Comparison of ENCODE assay signal across 7 cellular contexts in the genomic region with DNA sequence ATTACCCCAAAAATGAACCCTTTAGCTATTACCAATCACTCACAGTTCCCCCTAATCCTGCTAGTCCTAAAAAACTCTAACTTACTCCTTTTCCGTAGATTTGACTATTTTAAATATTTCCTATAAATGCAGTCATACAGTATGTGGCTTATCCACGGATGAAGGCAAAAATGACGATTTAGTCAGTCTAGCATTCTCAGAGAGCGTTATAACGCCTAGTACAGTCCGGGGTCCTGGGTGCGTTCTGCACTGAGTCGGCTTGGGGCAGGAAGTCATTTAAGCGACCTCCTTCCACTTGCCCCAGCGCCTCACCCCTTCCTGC. TPM values are rescaled to one million over a fixed set of nuclear protein-coding genes. Genes with fewer than 3 reads are reported as not detected.
DNase-seq lines count a peak whose midpoint lies in the region; ATAC-seq and TF ChIP-seq lines count a peak whose summit lies in the region.

No MANE protein-coding gene starts in this region.

- intact Hi-C loops in colonic mucosa (cut with DNase I): no loop called here

- TF ChIP-seq POLR2A in GM19099 (IDR thresholded peaks at IDR 0.05; ENCODE audit: extremely low read depth, insufficient read length, low read depth): peak; percentile 61

- H3K9ac ChIP-seq in colonic mucosa (ENCODE audit: low read depth in 2 of 2, low read length in 2 of 2): peak overlapping the region; percentile 61 to 94

- H3K27me3 ChIP-seq in colonic mucosa: no peaks in the 10 kb centered on the region
- no peaks in the 10 kb centered on the region for H3K27me3 ChIP-seq in neuron (ENCODE audit: insufficient read depth, low read length)

- H3K4me1 ChIP-seq in colonic mucosa (no peaks in the 10 kb centered on the region), neuron (ENCODE audit: insufficient read depth, low read length) (peaks cover 6% of the 10 kb centered on the region)

- peak overlapping the region; percentile 56 for H2AFZ ChIP-seq in neuron (ENCODE audit: low read depth, low read length)

- peak; percentile 12 for DNase-seq in HT-29 (ENCODE audit: low spot score)
- DNase-seq in colonic mucosa: no peak
- no peak for DNase-seq in RPMI8226

- H3K9me3 ChIP-seq in colonic mucosa (no peaks in the 10 kb centered on the region), neuron (ENCODE audit: low read length) (peaks cover 5% of the 10 kb centered on the region)

- no peak for ATAC-seq in GM19455 (IDR thresholded peaks at IDR 0.05; ENCODE audit: unreplicated experiment)
- ATAC-seq in HG03175 (IDR thresholded peaks at IDR 0.05; ENCODE audit: unreplicated experiment): no peak

- no peak for TF ChIP-seq CTCF in colonic mucosa (IDR thresholded peaks at IDR 0.05)

- H3K36me3 ChIP-seq in colonic mucosa (no peaks in the 10 kb centered on the region), neuron (ENCODE audit: insufficient read depth, low read length) (peaks cover 5% of the 10 kb centered on the region)

- peak overlapping the region; percentile 88 for H3K4me3 ChIP-seq in colonic mucosa
- H3K4me3 ChIP-seq in neuron (ENCODE audit: low read length): peak overlapping the region; percentile 79

- peak overlapping the region; percentile 91 for H3K27ac ChIP-seq in colonic mucosa

RNA-seq across cellular contexts. Expression of gene ZNF383, which starts 0.5 kb away (rescaled TPM):
- 2.3 and 3.7 TPM in 2 replicates for total RNA-seq in HT-29 (2014; rRNA removed; shearing (Covaris generic))
- total RNA-seq in colonic mucosa: 1 to 10 TPM; 5.9 to 7.5 TPM

RNA-seq across cellular contexts. Expression of gene ZNF585B, which starts 7.2 kb away (rescaled TPM):
- total RNA-seq in HT-29 (2014; rRNA removed; shearing (Covaris generic)): 3.7 and 4.3 TPM in 2 replicates
- total RNA-seq in colonic mucosa: 10 to 100 TPM; 10.7 to 15.3 TPM

RNA-seq across cellular contexts. Expression of gene ZNF585A, which starts 45.0 kb away (rescaled TPM):
- total RNA-seq in HT-29 (2014; rRNA removed; shearing (Covaris generic)): 0.16 and 3.7 TPM in 2 replicates
- 10 to 100 TPM in 1 of 2 donors, 1 to 10 TPM in 1; 8.4 to 10.2 TPM for total RNA-seq in colonic mucosa
